8 cellular contexts compared by ENCODE assay signal in the genomic region with DNA sequence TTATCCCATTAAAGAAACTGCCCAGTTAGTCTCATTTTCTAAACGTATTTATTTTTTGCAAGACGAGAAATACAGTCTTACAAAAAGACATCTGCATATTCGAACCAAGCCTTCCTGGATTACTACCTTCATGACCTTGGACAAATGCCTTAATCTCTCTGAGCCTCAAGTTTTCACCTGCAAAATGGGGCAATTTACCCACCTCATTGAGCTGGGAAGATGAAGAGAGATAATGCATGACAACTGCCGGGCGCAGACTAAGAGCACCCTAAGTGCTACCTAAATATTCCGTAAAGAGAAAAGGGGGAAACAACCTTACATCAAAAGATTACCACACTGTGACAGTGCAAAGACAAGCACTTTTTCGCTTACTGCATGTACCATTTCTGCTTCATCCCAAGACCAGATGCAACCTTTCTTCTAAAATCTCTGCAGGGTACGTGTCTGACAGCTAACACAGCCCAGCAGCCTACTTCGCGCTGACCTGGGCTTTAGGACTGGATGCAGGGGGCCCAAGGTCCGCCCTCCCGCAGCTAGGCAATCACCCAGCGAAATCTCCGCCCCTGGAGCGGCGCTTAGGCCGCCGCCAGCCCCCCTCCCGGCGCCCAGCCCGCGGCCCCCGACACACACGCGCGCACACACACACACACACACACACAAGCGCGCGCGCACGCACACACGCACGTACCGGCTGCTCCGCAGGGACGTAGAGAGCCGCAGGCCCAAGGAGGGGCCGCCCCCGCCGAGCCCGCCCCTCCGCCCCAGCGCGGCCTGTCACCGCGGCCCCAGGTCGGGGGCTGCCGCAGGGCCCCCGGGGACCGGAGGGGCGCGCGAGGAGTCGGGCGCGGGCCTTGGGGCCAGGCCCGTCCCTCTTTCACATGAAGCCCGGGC. TPM values are rescaled to one million over a fixed set of nuclear protein-coding genes. Genes with fewer than 3 reads are reported as not detected.
DNase-seq lines count a peak whose midpoint lies in the region; ATAC-seq and TF ChIP-seq lines count a peak whose summit lies in the region.

No MANE protein-coding gene starts in this region.

- no peaks in the 10 kb centered on the region for H3K36me3 ChIP-seq in fibroblast of lung (ENCODE audit: control insufficient read depth, insufficient read depth, low read length)
- peaks cover 0 to 3% (median 0%) of the 10 kb centered on the region in 3 experiments for H3K36me3 ChIP-seq in naive thymus-derived CD4-positive, alpha-beta T cell (ENCODE audit: control insufficient read depth in 2 of 3, insufficient read depth in 3 of 3, low read length in 3 of 3)

- H2AFZ ChIP-seq in fibroblast of lung (ENCODE audit: low read length) = peak overlapping the region; percentile 25

- peak overlapping the region; percentile 83 for H3K4me2 ChIP-seq in fibroblast of lung (ENCODE audit: extremely low read depth, insufficient read depth, low read length)

- peaks cover 0 to 18% (median 0%) of the 10 kb centered on the region in 5 donors for H3K36me3 Mint-ChIP-seq in naive thymus-derived CD4-positive, alpha-beta T cell
- peaks cover 30% of the 10 kb centered on the region for H3K36me3 Mint-ChIP-seq in stimulated activated memory B cell treated with anti-CD40 and anti-IgM and Interleukin-4, amounts not matched to agents 10 μg/mL and 1 μg/mL and 100 μg/mL, for 72 hours

- POLR2A ChIA-PET in naive thymus-derived CD4-positive, alpha-beta T cell (lab: Charles Lee) = interaction anchor here (0.6 to 1.5 kb wide), 6 partner anchors 8 to 315 kb away, joined by 3 to 6 read pairs (median 4); a partner anchor contains a TSS

- TF ChIP-seq CTCF in fibroblast of lung (conservative IDR thresholded peaks at IDR 0.05 in 1 of 2, IDR thresholded peaks at IDR 0.05 in 1 of 2; ENCODE audit: low read depth in 1 of 2, low read length in 2 of 2) = no peak

- intact Hi-C loops in naive thymus-derived CD4-positive, alpha-beta T cell (cut with micrococcal nuclease) = loop anchor here (1.0 to 10.0 kb wide), 7 partner anchors 92 to 640 kb away; a partner anchor contains a TSS

- H3K27ac ChIP-seq in fibroblast of lung (ENCODE audit: insufficient read depth, low read length) = peak overlapping the region; percentile 97
- peak overlapping the region; percentile 100 for H3K27ac ChIP-seq in naive thymus-derived CD4-positive, alpha-beta T cell (ENCODE audit: low read depth, low read length)

- DNase-seq in DMS 273 (lab: John Stamatoyannopoulos, UW; ENCODE audit: unreplicated experiment) (peak; percentile 96), KBM-7 (peak; percentile 90), activated T-helper 1 cell treated with Interleukin-2 at 50 U/mL for 16 hours (ENCODE audit: low read depth) (peak; percentile 71), fibroblast of lung (ENCODE audit: low read depth in 2 of 2) (peak; percentile 90 to 93)
- peak; percentile 76 to 86 (median 81) for DNase-seq in naive thymus-derived CD4-positive, alpha-beta T cell

- H4K20me1 ChIP-seq in fibroblast of lung (ENCODE audit: control insufficient read depth, extremely low read depth, insufficient read depth, low read length) = no peaks in the 10 kb centered on the region

- H3K4me1 Mint-ChIP-seq in naive thymus-derived CD4-positive, alpha-beta T cell = peaks cover 47 to 76% (median 71%) of the 10 kb centered on the region in 7 donors
- peaks cover 80% of the 10 kb centered on the region for H3K4me1 Mint-ChIP-seq in stimulated activated memory B cell treated with anti-CD40 and anti-IgM and Interleukin-4, amounts not matched to agents 10 μg/mL and 1 μg/mL and 100 μg/mL, for 72 hours

- peaks cover 0 to 1% (median 0%) of the 10 kb centered on the region in 5 donors for H3K27me3 Mint-ChIP-seq in naive thymus-derived CD4-positive, alpha-beta T cell
- no peaks in the 10 kb centered on the region for H3K27me3 Mint-ChIP-seq in stimulated activated memory B cell treated with anti-CD40 and anti-IgM and Interleukin-4, amounts not matched to agents 10 μg/mL and 1 μg/mL and 100 μg/mL, for 72 hours

- ATAC-seq in GM21619 (IDR thresholded peaks at IDR 0.05; ENCODE audit: unreplicated experiment) = peak; percentile 48
- peak; percentile 81 for ATAC-seq in naive thymus-derived CD4-positive, alpha-beta T cell
- ATAC-seq in stimulated activated memory B cell treated with anti-CD40 and anti-IgM and Interleukin-4, amounts not matched to agents 10 μg/mL and 1 μg/mL and 100 μg/mL, for 72 hours = peak; percentile 90

- peak overlapping the region; percentile 83 to 98 (median 90) for H3K27ac Mint-ChIP-seq in naive thymus-derived CD4-positive, alpha-beta T cell
- H3K27ac Mint-ChIP-seq in stimulated activated memory B cell treated with anti-CD40 and anti-IgM and Interleukin-4, amounts not matched to agents 10 μg/mL and 1 μg/mL and 100 μg/mL, for 72 hours = peak overlapping the region; percentile 95

- peak overlapping the region; percentile 50 to 96 (median 81) for H3K4me3 ChIP-seq in fibroblast of lung (replicated peaks in 1 of 4; ENCODE audit: control extremely low read depth in 1 of 4, insufficient read depth in 1 of 4, low read depth in 3 of 4, low read length in 4 of 4)
- peak overlapping the region; percentile 62 for H3K4me3 ChIP-seq in naive thymus-derived CD4-positive, alpha-beta T cell (ENCODE audit: low read length)

- peaks cover 0 to 7% (median 0%) of the 10 kb centered on the region in 11 donors for H3K9me3 Mint-ChIP-seq in naive thymus-derived CD4-positive, alpha-beta T cell
- H3K9me3 Mint-ChIP-seq in stimulated activated memory B cell treated with anti-CD40 and anti-IgM and Interleukin-4, amounts not matched to agents 10 μg/mL and 1 μg/mL and 100 μg/mL, for 72 hours = peaks cover 3% of the 10 kb centered on the region

- no peaks in the 10 kb centered on the region for H3K27me3 ChIP-seq in fibroblast of lung (ENCODE audit: control insufficient read depth, insufficient read depth, low read length)
- no peaks in the 10 kb centered on the region for H3K27me3 ChIP-seq in naive thymus-derived CD4-positive, alpha-beta T cell (ENCODE audit: control insufficient read depth in 2 of 2, insufficient read depth in 2 of 2, low read length in 2 of 2)

- peaks cover 35% of the 10 kb centered on the region for H3K79me2 ChIP-seq in fibroblast of lung (ENCODE audit: control insufficient read depth, insufficient read depth, low read length)

- CTCF ChIA-PET in naive thymus-derived CD4-positive, alpha-beta T cell (lab: Charles Lee) = interaction anchor here (0.6 kb wide), 1 partner anchor 18 kb away, joined by 3 read pairs; no protein-coding TSS in a partner anchor

- no peaks in the 10 kb centered on the region for H3K9me3 ChIP-seq in fibroblast of lung (ENCODE audit: control insufficient read depth, insufficient read depth, low read depth, low read length)
- no peaks in the 10 kb centered on the region for H3K9me3 ChIP-seq in naive thymus-derived CD4-positive, alpha-beta T cell (ENCODE audit: control insufficient read depth in 2 of 3, low read length in 3 of 3)

- H3K9ac ChIP-seq in fibroblast of lung (ENCODE audit: insufficient read depth, low read length) = peak overlapping the region; percentile 100

- peak overlapping the region; percentile 83 to 97 (median 90) for H3K4me3 Mint-ChIP-seq in naive thymus-derived CD4-positive, alpha-beta T cell
- H3K4me3 Mint-ChIP-seq in stimulated activated memory B cell treated with anti-CD40 and anti-IgM and Interleukin-4, amounts not matched to agents 10 μg/mL and 1 μg/mL and 100 μg/mL, for 72 hours = peak overlapping the region; percentile 88

- in situ Hi-C loops in KBM-7 (cut with MboI; ENCODE audit: low pct_unique_long_range_greater_than_20kb, low sequenced_read_pairs) = no loop called here

- no peaks in the 10 kb centered on the region for H3K4me1 ChIP-seq in fibroblast of lung (ENCODE audit: control insufficient read depth, extremely low read depth, insufficient read depth, low read length)
- peaks cover 23 to 30% of the 10 kb centered on the region in 2 donors for H3K4me1 ChIP-seq in naive thymus-derived CD4-positive, alpha-beta T cell (ENCODE audit: control insufficient read depth in 2 of 2, insufficient read depth in 2 of 2, low read length in 2 of 2)

TF ChIP-seq in PFSK-1, 5 proteins besides CTCF, POLR2A, EP300 and RAD21 (continues in another document):
- TF ChIP-seq SIN3A (IDR thresholded peaks at IDR 0.05; ENCODE audit: borderline replicate concordance, insufficient read depth, low read length) = peak; percentile 58; the same call in 1 of the 2 replicates
- no peak for TF ChIP-seq TAF1 (IDR thresholded peaks at IDR 0.05; ENCODE audit: borderline replicate concordance, insufficient read depth, low read length)

RNA-seq across cellular contexts. Expression of a gene that starts 0.8 kb away (rescaled TPM):
- polyA plus RNA-seq in PFSK-1 (2012; ENCODE audit: insufficient read length, low read depth) = 14.5 TPM
- total RNA-seq in fibroblast of lung = 30.1 and 32.6 TPM in 2 replicates
- polyA plus RNA-seq in fibroblast of lung = 9.7 and 15.6 TPM in 2 replicates
- 8.4 and 14.9 TPM in 2 replicates for polyA plus RNA-seq in fibroblast of lung (2012)
- polyA minus RNA-seq in fibroblast of lung (ENCODE audit: low replicate concordance) = 4.7 and 5.3 TPM in 2 replicates
- 100 to 1,000 TPM in 1 of 5 experiments, 10 to 100 TPM in 4; 60.5 to 111 (median 84.5) TPM for total RNA-seq in naive thymus-derived CD4-positive, alpha-beta T cell
- 10 to 100 TPM; 41.3 to 56.5 TPM for polyA plus RNA-seq in naive thymus-derived CD4-positive, alpha-beta T cell

RNA-seq across cellular contexts. Expression of a gene that starts 31.2 kb away (rescaled TPM):
- 0.84 TPM for polyA plus RNA-seq in PFSK-1 (2012; ENCODE audit: insufficient read length, low read depth)
- total RNA-seq in fibroblast of lung = not detected in 2 replicates
- not detected in 2 replicates for polyA plus RNA-seq in fibroblast of lung
- not detected in 2 replicates for polyA plus RNA-seq in fibroblast of lung (2012)
- not detected in 2 replicates for polyA minus RNA-seq in fibroblast of lung (ENCODE audit: low replicate concordance)
- under 1 TPM in 1 of 5 experiments, not detected in 4; 0.64 TPM for total RNA-seq in naive thymus-derived CD4-positive, alpha-beta T cell
- not detected for polyA plus RNA-seq in naive thymus-derived CD4-positive, alpha-beta T cell

Comparison
In these comparisons a context has a peak if more than half of its experiments do, and no peak if none do; other contexts are left out.
1. Peak in every context shown above with its lines: DNase-seq, ATAC-seq, H3K4me3 ChIP-seq and H3K27ac ChIP-seq.